Comparison of ENCODE assay signal across 25 cellular contexts in genomic region chr1:109271458-109271857, GRCh38. TPM values are rescaled to one million over a fixed set of nuclear protein-coding genes. Genes with fewer than 3 reads are reported as not detected.
"Had no signal": no experiment of that assay in that cellular context is flagged by ENCODE, and none has a peak within 500 bp of the region (broad histone marks: within the 10 kb centered on the region; RNA-seq: fewer than 3 reads in every experiment).

No MANE protein-coding gene starts in this region.

- H3K27ac ChIP-seq: foreskin keratinocyte, hepatocyte, tibial artery, uterus had no signal

- H3K27me3 ChIP-seq: foreskin keratinocyte, hepatocyte, tibial artery, uterus had no signal

- H3K4me3 Mint-ChIP-seq: activated CD4-positive, alpha-beta T cell treated with anti-CD3 and anti-CD28 coated beads, Interleukin-2, amount 10 ng/mL, durations not matched to agents 24 days and 14 days; activated CD8-positive, alpha-beta memory T cell treated with anti-CD3 and anti-CD28 coated beads, Interleukin-2, amount 10 ng/mL, durations not matched to agents 7 days and 5 days; activated CD8-positive, alpha-beta T cell treated with anti-CD3 and anti-CD28 coated beads for 36 hours; activated naive CD4-positive, alpha-beta T cell treated with anti-CD3 and anti-CD28 coated beads, Interleukin-2, amount 10 ng/mL, durations not matched to agents 7 days and 5 days had no signal

- H3K27ac Mint-ChIP-seq: activated CD4-positive, alpha-beta T cell treated with anti-CD3 and anti-CD28 coated beads, Interleukin-2, amount 10 ng/mL, durations not matched to agents 24 days and 14 days; activated CD8-positive, alpha-beta memory T cell treated with anti-CD3 and anti-CD28 coated beads, Interleukin-2, amount 10 ng/mL, durations not matched to agents 7 days and 5 days; activated CD8-positive, alpha-beta T cell treated with anti-CD3 and anti-CD28 coated beads for 36 hours; activated naive CD4-positive, alpha-beta T cell treated with anti-CD3 and anti-CD28 coated beads, Interleukin-2, amount 10 ng/mL, durations not matched to agents 7 days and 5 days had no signal

- DNase-seq: activated CD4-positive, alpha-beta T cell treated with anti-CD3 and anti-CD28 coated beads, Interleukin-2, amount 10 ng/mL, durations not matched to agents 24 days and 14 days; activated CD8-positive, alpha-beta memory T cell treated with anti-CD3 and anti-CD28 coated beads, Interleukin-2, amount 10 ng/mL, durations not matched to agents 7 days and 5 days; activated CD8-positive, alpha-beta T cell treated with anti-CD3 and anti-CD28 coated beads for 36 hours; activated effector memory CD4-positive, alpha-beta T cell treated with anti-CD3 and anti-CD28 coated beads, Interleukin-2, amount 50 U/mL, for 16 hours; activated naive CD4-positive, alpha-beta T cell treated with anti-CD3 and anti-CD28 coated beads, Interleukin-2, amount 10 ng/mL, durations not matched to agents 7 days and 5 days; activated T-cell treated with anti-CD3 and anti-CD28 coated beads for 4 hours; amygdala; cerebellar nuclear complex; effector CD4-positive, alpha-beta T cell; foreskin keratinocyte; kidney glomerular epithelial cell; mesenchymal stem cell; retina; stimulated activated CD4-positive, alpha-beta T cell treated with anti-CD3 and anti-CD28 coated beads, Interleukin-4, amount 100 ng/mL, for 1 hour; stimulated activated naive CD4-positive, alpha-beta T cell treated with Interleukin-2 at 50 U/mL for 16 hours; tibial artery; uterus had no signal

- FAIRE-seq: bronchial epithelial cell had no signal

- H3K27me3 Mint-ChIP-seq: activated CD4-positive, alpha-beta T cell treated with anti-CD3 and anti-CD28 coated beads, Interleukin-2, amount 10 ng/mL, durations not matched to agents 24 days and 14 days; activated CD8-positive, alpha-beta memory T cell treated with anti-CD3 and anti-CD28 coated beads, Interleukin-2, amount 10 ng/mL, durations not matched to agents 7 days and 5 days; activated CD8-positive, alpha-beta T cell treated with anti-CD3 and anti-CD28 coated beads for 36 hours; progenitor cell of endocrine pancreas had no signal

- H3K36me3 Mint-ChIP-seq: activated CD8-positive, alpha-beta memory T cell treated with anti-CD3 and anti-CD28 coated beads, Interleukin-2, amount 10 ng/mL, durations not matched to agents 7 days and 5 days; activated naive CD4-positive, alpha-beta T cell treated with anti-CD3 and anti-CD28 coated beads, Interleukin-2, amount 10 ng/mL, durations not matched to agents 7 days and 5 days had no signal

- H3K9me3 Mint-ChIP-seq: activated CD4-positive, alpha-beta T cell treated with anti-CD3 and anti-CD28 coated beads, Interleukin-2, amount 10 ng/mL, durations not matched to agents 24 days and 14 days; activated CD8-positive, alpha-beta T cell treated with anti-CD3 and anti-CD28 coated beads for 36 hours; activated naive CD4-positive, alpha-beta T cell treated with anti-CD3 and anti-CD28 coated beads, Interleukin-2, amount 10 ng/mL, durations not matched to agents 7 days and 5 days had no signal

RNA-seq across cellular contexts. Expression of gene MYBPHL, which starts 35.4 kb away (rescaled TPM):
- total RNA-seq: activated CD4-positive, alpha-beta T cell treated with anti-CD3 and anti-CD28 coated beads, Interleukin-2, amount 10 ng/mL, durations not matched to agents 24 days and 14 days; activated CD8-positive, alpha-beta memory T cell treated with anti-CD3 and anti-CD28 coated beads, Interleukin-2, amount 10 ng/mL, durations not matched to agents 7 days and 5 days; activated CD8-positive, alpha-beta T cell treated with anti-CD3 and anti-CD28 coated beads for 36 hours; glomerular endothelial cell; liver; mononuclear cell; omental fat pad; T-helper 2 cell treated with Interferon-gamma antibody and Interleukin-4, amounts not matched to agents 100 ng/mL and 5 ng/mL, for 36 hours had no signal
